Comparison of ENCODE assay signal across 8 cellular contexts in the genomic region with DNA sequence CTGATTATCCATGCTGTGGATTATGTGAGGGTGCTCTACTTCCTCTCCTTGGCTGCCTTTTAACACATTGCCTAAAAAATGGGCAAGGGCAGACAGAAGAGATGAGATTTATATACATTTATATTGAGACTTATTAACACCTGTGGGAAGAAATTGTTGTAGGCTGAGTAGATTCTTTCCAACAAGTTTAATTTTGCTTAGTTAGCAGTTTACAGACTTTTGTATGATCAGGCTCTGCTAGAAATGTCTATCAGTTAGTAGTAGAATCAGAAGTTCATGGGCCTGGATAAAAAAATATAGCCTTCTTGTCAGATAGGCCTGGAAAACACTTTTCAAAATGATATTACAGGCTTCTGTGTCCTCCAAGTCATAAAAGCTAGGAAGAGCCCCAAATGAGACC.
"Had no signal": no experiment of that assay in that cellular context is flagged by ENCODE, and none has a peak within 500 bp of the region (broad histone marks: within the 10 kb centered on the region; RNA-seq: fewer than 3 reads in every experiment).

No MANE protein-coding gene starts in this region.

- DNase-seq: H7, HFFc6, KG1 had no signal

- H3K4me1 ChIP-seq: HAP-1 had no signal

- H3K9me3 ChIP-seq: HAP-1 had no signal

- H3K4me3 ChIP-seq: GM23338, HAP-1 had no signal

- H3K27ac Mint-ChIP-seq: GM23338, HFFc6, IgD-negative memory B cell had no signal

- H3K4me2 ChIP-seq: GM23338 had no signal

- ATAC-seq: GM23338, HCT116 had no signal

- H3K27ac ChIP-seq: HL-60 had no signal

- H2AFZ ChIP-seq: GM23338 had no signal

- H3K9me3 Mint-ChIP-seq: HFFc6 had no signal

- H3K36me3 ChIP-seq: HAP-1 had no signal

- H3K36me3 Mint-ChIP-seq: IgD-negative memory B cell had no signal

- H3K4me3 Mint-ChIP-seq: GM23338, HFFc6, IgD-negative memory B cell had no signal

- H3K27me3 Mint-ChIP-seq: IgD-negative memory B cell had no signal

- H3K4me1 Mint-ChIP-seq: IgD-negative memory B cell had no signal
